ENCODE assay signal across 1 cellular context in the genomic region with DNA sequence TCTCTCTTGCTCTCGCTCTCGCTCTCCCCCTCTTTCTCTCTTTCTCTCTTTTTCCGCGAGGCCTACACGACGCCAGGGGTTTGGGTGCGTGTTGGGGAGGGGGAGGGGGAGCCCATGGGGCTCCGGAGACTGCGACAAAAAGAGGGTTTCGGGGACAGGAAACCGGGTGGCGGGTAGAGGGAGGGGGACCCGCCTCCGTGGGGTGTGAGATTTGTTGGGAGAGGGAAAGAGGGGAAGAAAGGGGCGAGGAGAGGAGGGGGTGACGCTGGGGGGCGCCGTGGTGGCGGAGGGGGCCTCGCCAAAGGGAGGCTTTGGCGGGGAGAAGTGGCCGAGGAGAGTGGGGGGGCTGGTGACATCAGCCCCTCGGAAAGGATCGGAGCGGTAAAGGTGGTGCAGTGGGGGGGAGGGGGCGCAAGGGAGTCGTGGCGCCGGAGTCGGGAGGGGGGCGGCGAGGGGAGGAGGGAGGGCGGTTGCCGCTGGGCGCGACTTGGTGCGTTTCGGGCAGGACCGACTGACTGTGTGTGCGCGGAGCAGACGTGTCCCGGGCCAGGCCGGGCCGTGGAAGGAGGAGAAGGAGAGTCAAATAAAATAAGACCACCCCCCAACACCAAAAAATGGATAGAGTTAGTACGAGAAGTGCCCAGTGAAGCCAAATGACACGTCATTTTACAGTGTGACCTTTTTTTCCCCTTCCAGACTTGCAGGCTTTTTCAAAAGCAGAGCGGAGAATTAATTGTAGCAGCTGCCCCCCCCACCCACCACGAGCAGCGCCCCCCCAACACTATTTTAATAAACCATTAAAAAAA.
TF ChIP-seq lines count a peak whose summit lies in the region.

No MANE protein-coding gene starts in this region.

TF ChIP-seq in K562, 482 proteins besides CTCF, POLR2A, EP300 and RAD21 (continued from another document and continues in another):
- TF ChIP-seq, protein P1, sequence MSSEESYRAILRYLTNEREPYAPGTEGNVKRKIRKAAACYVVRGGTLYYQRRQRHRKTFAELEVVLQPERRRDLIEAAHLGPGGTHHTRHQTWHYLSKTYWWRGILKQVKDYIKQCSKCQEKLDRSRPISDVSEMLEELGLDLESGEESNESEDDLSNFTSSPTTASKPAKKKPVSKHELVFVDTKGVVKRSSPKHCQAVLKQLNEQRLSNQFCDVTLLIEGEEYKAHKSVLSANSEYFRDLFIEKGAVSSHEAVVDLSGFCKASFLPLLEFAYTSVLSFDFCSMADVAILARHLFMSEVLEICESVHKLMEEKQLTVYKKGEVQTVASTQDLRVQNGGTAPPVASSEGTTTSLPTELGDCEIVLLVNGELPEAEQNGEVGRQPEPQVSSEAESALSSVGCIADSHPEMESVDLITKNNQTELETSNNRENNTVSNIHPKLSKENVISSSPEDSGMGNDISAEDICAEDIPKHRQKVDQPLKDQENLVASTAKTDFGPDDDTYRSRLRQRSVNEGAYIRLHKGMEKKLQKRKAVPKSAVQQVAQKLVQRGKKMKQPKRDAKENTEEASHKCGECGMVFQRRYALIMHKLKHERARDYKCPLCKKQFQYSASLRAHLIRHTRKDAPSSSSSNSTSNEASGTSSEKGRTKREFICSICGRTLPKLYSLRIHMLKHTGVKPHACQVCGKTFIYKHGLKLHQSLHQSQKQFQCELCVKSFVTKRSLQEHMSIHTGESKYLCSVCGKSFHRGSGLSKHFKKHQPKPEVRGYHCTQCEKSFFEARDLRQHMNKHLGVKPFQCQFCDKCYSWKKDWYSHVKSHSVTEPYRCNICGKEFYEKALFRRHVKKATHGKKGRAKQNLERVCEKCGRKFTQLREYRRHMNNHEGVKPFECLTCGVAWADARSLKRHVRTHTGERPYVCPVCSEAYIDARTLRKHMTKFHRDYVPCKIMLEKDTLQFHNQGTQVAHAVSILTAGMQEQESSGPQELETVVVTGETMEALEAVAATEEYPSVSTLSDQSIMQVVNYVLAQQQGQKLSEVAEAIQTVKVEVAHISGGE (CRISPR knock-in tag; IDR thresholded peaks at IDR 0.05), result peak in 1 of 3 experiments; percentile 24; a peak in 1 of 6 replicates
- TF ChIP-seq ZBTB7A (IDR thresholded peaks at IDR 0.05; ENCODE audit: borderline replicate concordance, control insufficient read depth, low read depth, low read length), result peak; percentile 96
- TF ChIP-seq, protein P2, sequence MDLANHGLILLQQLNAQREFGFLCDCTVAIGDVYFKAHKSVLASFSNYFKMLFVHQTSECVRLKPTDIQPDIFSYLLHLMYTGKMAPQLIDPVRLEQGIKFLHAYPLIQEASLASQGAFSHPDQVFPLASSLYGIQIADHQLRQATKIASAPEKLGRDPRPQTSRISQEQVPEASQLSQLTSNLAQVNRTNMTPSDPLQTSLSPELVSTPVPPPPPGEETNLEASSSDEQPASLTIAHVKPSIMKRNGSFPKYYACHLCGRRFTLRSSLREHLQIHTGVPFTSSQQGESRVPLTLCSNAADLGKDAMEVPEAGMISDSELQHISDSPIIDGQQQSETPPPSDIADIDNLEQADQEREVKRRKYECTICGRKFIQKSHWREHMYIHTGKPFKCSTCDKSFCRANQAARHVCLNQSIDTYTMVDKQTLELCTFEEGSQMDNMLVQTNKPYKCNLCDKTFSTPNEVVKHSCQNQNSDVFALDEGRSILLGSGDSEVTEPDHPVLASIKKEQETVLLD (IDR thresholded peaks at IDR 0.05), result peak; percentile 54; the same call in 1 of the 2 replicates
- TF ChIP-seq RBFOX2 (IDR thresholded peaks at IDR 0.05; ENCODE audit: low read depth, low read length), result peak; percentile 73
- TF ChIP-seq, protein P3, sequence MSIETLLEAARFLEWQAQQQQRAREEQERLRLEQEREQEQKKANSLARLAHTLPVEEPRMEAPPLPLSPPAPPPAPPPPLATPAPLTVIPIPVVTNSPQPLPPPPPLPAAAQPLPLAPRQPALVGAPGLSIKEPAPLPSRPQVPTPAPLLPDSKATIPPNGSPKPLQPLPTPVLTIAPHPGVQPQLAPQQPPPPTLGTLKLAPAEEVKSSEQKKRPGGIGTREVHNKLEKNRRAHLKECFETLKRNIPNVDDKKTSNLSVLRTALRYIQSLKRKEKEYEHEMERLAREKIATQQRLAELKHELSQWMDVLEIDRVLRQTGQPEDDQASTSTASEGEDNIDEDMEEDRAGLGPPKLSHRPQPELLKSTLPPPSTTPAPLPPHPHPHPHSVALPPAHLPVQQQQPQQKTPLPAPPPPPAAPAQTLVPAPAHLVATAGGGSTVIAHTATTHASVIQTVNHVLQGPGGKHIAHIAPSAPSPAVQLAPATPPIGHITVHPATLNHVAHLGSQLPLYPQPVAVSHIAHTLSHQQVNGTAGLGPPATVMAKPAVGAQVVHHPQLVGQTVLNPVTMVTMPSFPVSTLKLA (conservative IDR thresholded peaks at IDR 0.05), result 0 out of 4 replicates have a peak, but pooled peaks of 1 of the 2 experiments have one; percentile 26
- 0 out of 2 replicates have a peak, but pooled peaks have one; percentile 26 for TF ChIP-seq DPF2 (IDR thresholded peaks at IDR 0.05)
- TF ChIP-seq HDAC1 (IDR thresholded peaks at IDR 0.05), result peak in 1 of 2 experiments; percentile 71; a peak in 2 of 4 replicates
- peak in 1 of 3 experiments; percentile 55 for TF ChIP-seq YY1 (IDR thresholded peaks at IDR 0.05; ENCODE audit: borderline replicate concordance in 1 of 3, control insufficient read depth in 1 of 3, extremely low read depth in 1 of 3, insufficient read depth in 3 of 3, insufficient read length in 1 of 3, insufficient replicate concordance in 2 of 3, low read depth in 1 of 3, low read length in 2 of 3)
- TF ChIP-seq JUND (IDR thresholded peaks at IDR 0.05; ENCODE audit: borderline replicate concordance, low read depth, low read length), result peak; percentile 38; the same call in 1 of the 2 replicates
- no peak; the same call in 2 of the 3 replicates for TF ChIP-seq JUND (tag; IDR thresholded peaks at IDR 0.05; ENCODE audit: borderline replicate concordance, low read depth, low read length)
- TF ChIP-seq, protein P4, sequence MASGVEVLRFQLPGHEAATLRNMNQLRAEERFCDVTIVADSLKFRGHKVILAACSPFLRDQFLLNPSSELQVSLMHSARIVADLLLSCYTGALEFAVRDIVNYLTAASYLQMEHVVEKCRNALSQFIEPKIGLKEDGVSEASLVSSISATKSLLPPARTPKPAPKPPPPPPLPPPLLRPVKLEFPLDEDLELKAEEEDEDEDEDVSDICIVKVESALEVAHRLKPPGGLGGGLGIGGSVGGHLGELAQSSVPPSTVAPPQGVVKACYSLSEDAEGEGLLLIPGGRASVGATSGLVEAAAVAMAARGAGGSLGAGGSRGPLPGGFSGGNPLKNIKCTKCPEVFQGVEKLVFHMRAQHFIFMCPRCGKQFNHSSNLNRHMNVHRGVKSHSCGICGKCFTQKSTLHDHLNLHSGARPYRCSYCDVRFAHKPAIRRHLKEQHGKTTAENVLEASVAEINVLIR (CRISPR knock-in tag; IDR thresholded peaks at IDR 0.05), result no peak
- TF ChIP-seq PML (IDR thresholded peaks at IDR 0.05; ENCODE audit: low read length), result peak; percentile 30; the same call in 1 of the 2 replicates
- 0 out of 2 replicates have a peak, but pooled peaks have one; percentile 35 for TF ChIP-seq POLR2AphosphoS5 (IDR thresholded peaks at IDR 0.05; ENCODE audit: control insufficient read depth, insufficient read depth, low read depth, low read length)
- TF ChIP-seq TCF7L2 (IDR thresholded peaks at IDR 0.05; ENCODE audit: low read depth, low read length), result no peak
- TF ChIP-seq L3MBTL2 (IDR thresholded peaks at IDR 0.05), result peak; percentile 40; the same call in 1 of the 2 replicates
- TF ChIP-seq KDM1A (IDR thresholded peaks at IDR 0.05), result peak in 1 of 2 experiments; percentile 58; a peak in 1 of 4 replicates
- TF ChIP-seq ATF1 (CRISPR knock-in tag; IDR thresholded peaks at IDR 0.05), result no peak
- TF ChIP-seq ATF1 (tag; IDR thresholded peaks at IDR 0.05), result 0 out of 2 replicates have a peak, but pooled peaks have one; percentile 5
- TF ChIP-seq NFRKB (IDR thresholded peaks at IDR 0.05; ENCODE audit: low read depth), result peak; percentile 91
- 0 out of 2 replicates have a peak, but pooled peaks have one; percentile 16 for TF ChIP-seq MTA2 (IDR thresholded peaks at IDR 0.05; ENCODE audit: low read depth)
- TF ChIP-seq NR2C2 (CRISPR knock-in tag; IDR thresholded peaks at IDR 0.05), result no peak
- TF ChIP-seq NR2C2 (tag; IDR thresholded peaks at IDR 0.05), result peak; percentile 25; the same call in 1 of the 2 replicates
- TF ChIP-seq LARP7 (IDR thresholded peaks at IDR 0.05), result peak; percentile 31; the same call in 1 of the 2 replicates
- TF ChIP-seq, protein P5, sequence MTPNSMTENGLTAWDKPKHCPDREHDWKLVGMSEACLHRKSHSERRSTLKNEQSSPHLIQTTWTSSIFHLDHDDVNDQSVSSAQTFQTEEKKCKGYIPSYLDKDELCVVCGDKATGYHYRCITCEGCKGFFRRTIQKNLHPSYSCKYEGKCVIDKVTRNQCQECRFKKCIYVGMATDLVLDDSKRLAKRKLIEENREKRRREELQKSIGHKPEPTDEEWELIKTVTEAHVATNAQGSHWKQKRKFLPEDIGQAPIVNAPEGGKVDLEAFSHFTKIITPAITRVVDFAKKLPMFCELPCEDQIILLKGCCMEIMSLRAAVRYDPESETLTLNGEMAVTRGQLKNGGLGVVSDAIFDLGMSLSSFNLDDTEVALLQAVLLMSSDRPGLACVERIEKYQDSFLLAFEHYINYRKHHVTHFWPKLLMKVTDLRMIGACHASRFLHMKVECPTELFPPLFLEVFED (CRISPR knock-in tag; conservative IDR thresholded peaks at IDR 0.05), result peak; percentile 62; the same call in 1 of the 2 replicates
- TF ChIP-seq MTA1 (IDR thresholded peaks at IDR 0.05; ENCODE audit: borderline replicate concordance), result 0 out of 2 replicates have a peak, but pooled peaks have one; percentile 32
- no peak for TF ChIP-seq ZNF75A (CRISPR knock-in tag; IDR thresholded peaks at IDR 0.05)
- TF ChIP-seq, protein P6, sequence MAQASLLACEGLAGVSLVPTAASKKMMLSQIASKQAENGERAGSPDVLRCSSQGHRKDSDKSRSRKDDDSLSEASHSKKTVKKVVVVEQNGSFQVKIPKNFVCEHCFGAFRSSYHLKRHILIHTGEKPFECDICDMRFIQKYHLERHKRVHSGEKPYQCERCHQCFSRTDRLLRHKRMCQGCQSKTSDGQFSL (CRISPR knock-in tag; IDR thresholded peaks at IDR 0.05), result peak; percentile 93
- TF ChIP-seq, protein P6 (tag; IDR thresholded peaks at IDR 0.05), result peak in 1 of 2 experiments; percentile 93; a peak in 2 of 4 replicates
- TF ChIP-seq, protein P7, sequence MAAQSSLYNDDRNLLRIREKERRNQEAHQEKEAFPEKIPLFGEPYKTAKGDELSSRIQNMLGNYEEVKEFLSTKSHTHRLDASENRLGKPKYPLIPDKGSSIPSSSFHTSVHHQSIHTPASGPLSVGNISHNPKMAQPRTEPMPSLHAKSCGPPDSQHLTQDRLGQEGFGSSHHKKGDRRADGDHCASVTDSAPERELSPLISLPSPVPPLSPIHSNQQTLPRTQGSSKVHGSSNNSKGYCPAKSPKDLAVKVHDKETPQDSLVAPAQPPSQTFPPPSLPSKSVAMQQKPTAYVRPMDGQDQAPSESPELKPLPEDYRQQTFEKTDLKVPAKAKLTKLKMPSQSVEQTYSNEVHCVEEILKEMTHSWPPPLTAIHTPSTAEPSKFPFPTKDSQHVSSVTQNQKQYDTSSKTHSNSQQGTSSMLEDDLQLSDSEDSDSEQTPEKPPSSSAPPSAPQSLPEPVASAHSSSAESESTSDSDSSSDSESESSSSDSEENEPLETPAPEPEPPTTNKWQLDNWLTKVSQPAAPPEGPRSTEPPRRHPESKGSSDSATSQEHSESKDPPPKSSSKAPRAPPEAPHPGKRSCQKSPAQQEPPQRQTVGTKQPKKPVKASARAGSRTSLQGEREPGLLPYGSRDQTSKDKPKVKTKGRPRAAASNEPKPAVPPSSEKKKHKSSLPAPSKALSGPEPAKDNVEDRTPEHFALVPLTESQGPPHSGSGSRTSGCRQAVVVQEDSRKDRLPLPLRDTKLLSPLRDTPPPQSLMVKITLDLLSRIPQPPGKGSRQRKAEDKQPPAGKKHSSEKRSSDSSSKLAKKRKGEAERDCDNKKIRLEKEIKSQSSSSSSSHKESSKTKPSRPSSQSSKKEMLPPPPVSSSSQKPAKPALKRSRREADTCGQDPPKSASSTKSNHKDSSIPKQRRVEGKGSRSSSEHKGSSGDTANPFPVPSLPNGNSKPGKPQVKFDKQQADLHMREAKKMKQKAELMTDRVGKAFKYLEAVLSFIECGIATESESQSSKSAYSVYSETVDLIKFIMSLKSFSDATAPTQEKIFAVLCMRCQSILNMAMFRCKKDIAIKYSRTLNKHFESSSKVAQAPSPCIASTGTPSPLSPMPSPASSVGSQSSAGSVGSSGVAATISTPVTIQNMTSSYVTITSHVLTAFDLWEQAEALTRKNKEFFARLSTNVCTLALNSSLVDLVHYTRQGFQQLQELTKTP (IDR thresholded peaks at IDR 0.05; ENCODE audit: low read depth in 1 of 2, partially characterized antibody in 2 of 2), result peak in 1 of 2 experiments; percentile 59
- TF ChIP-seq SUPT5H (IDR thresholded peaks at IDR 0.05), result 0 out of 2 replicates have a peak, but pooled peaks have one; percentile 55
- no peak for TF ChIP-seq ZNF316 (IDR thresholded peaks at IDR 0.05)
- no peak for TF ChIP-seq SMARCA4 (IDR thresholded peaks at IDR 0.05)
- TF ChIP-seq ZKSCAN1 (IDR thresholded peaks at IDR 0.05; ENCODE audit: low read depth, low read length), result peak; percentile 72; the same call in 1 of the 2 replicates
